In the genomic region with DNA sequence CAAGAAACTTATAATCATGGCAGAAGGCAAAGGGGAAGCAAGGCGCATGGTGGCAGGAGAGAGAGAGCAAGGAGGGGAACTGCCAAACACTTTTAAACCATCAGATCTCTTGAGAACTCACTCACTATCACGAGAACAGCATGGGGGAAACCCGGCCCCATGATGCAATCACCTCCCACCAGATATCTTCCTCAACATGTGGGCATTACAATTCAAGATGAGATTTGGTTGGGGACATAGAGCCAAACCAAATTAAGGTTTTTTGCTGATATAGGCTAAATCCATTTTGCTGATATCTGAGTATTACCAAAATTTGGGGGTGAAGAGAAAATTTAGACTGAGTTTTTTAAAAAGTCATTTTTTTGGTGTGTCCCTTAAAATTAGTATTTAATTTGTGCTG, we compare ENCODE assay signal across 1 cellular context.
TF ChIP-seq lines count a peak whose summit lies in the region.

No MANE protein-coding gene starts in this region.

TF ChIP-seq in HepG2, 621 proteins besides CTCF, POLR2A, EP300 and RAD21:
- TF ChIP-seq, protein P1, sequence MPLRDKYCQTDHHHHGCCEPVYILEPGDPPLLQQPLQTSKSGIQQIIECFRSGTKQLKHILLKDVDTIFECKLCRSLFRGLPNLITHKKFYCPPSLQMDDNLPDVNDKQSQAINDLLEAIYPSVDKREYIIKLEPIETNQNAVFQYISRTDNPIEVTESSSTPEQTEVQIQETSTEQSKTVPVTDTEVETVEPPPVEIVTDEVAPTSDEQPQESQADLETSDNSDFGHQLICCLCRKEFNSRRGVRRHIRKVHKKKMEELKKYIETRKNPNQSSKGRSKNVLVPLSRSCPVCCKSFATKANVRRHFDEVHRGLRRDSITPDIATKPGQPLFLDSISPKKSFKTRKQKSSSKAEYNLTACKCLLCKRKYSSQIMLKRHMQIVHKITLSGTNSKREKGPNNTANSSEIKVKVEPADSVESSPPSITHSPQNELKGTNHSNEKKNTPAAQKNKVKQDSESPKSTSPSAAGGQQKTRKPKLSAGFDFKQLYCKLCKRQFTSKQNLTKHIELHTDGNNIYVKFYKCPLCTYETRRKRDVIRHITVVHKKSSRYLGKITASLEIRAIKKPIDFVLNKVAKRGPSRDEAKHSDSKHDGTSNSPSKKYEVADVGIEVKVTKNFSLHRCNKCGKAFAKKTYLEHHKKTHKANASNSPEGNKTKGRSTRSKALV (CRISPR knock-in tag; IDR thresholded peaks at IDR 0.05) = no peak
- TF ChIP-seq DRAP1 (CRISPR knock-in tag; IDR thresholded peaks at IDR 0.05) (no peak), SP4 (CRISPR knock-in tag; IDR thresholded peaks at IDR 0.05) (no peak), RBFOX2 (IDR thresholded peaks at IDR 0.05; ENCODE audit: low read depth, low read length) (no peak), ZNF83 (CRISPR knock-in tag; IDR thresholded peaks at IDR 0.05; ENCODE audit: borderline replicate concordance) (no peak), MAFF (IDR thresholded peaks at IDR 0.05; ENCODE audit: low read depth, low read length) (peak; percentile 88), SYNCRIP (IDR thresholded peaks at IDR 0.05; ENCODE audit: insufficient read depth, low read depth, low read length) (no peak), MAFK (conservative IDR thresholded peaks at IDR 0.05 in 1 of 2, IDR thresholded peaks at IDR 0.05 in 1 of 2; ENCODE audit: low read length in 2 of 2) (peak; percentile 75 to 91)
- TF ChIP-seq, protein P2, sequence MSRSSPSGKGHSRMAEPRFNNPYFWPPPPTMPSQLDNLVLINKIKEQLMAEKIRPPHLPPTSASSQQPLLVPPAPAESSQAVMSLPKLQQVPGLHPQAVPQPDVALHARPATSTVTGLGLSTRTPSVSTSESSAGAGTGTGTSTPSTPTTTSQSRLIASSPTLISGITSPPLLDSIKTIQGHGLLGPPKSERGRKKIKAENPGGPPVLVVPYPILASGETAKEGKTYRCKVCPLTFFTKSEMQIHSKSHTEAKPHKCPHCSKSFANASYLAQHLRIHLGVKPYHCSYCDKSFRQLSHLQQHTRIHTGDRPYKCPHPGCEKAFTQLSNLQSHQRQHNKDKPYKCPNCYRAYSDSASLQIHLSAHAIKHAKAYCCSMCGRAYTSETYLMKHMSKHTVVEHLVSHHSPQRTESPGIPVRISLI (CRISPR knock-in tag; IDR thresholded peaks at IDR 0.05; ENCODE audit: borderline replicate concordance) = no peak
